In genomic region chr22:36773935-36774334, GRCh38 we compare ENCODE assay signal across 10 cellular contexts. TPM values are rescaled to one million over a fixed set of nuclear protein-coding genes. Genes with fewer than 3 reads are reported as not detected.
A peak's percentile ranks its signal among the peaks of the same experiment; 100 is the strongest.
DNase-seq lines count a peak whose midpoint lies in the region; ATAC-seq, FAIRE-seq and TF ChIP-seq lines count a peak whose summit lies in the region.
"Had no signal": no experiment of that assay in that cellular context is flagged by ENCODE, and none has a peak within 500 bp of the region (broad histone marks: within the 10 kb centered on the region; RNA-seq: fewer than 3 reads in every experiment).

No MANE protein-coding gene starts in this region.

- no peak overlapping the region for H3K4me3 ChIP-seq in lower lobe of right lung

- no TSS peak for BruUV-seq in Calu3 (replicated peaks; lab: Mats Ljungman, UMichigan)

- no peak for FAIRE-seq in GM19239 (lab: Jason Lieb, UNC)

- no peaks in the 10 kb centered on the region for H3K27me3 ChIP-seq in lower lobe of right lung (ENCODE audit: low read depth)

- no peaks in the 10 kb centered on the region for H3K36me3 ChIP-seq in lower lobe of right lung

- peak; percentile 17 for DNase-seq in DMS114 treated with DMSO at 0.1 percent for 48 hours (lab: John Stamatoyannopoulos, UW; ENCODE audit: unreplicated experiment)
- peak; percentile 39 for DNase-seq in amniotic epithelial cell (ENCODE audit: low read depth)
- DNase-seq in lower lobe of right lung = no peak
- no peak for DNase-seq in T-helper 9 cell
- no peak for DNase-seq in GM19239 (ENCODE audit: insufficient read length, low spot score)
- DNase-seq in Calu3 = no peak

- H3K27ac Mint-ChIP-seq in Calu3 (ENCODE audit: unreplicated experiment) = no peak overlapping the region
- H3K27ac Mint-ChIP-seq: activated T-helper 2 cell treated with anti-CD3 and anti-CD28 coated beads, Interferon-gamma antibody, Interleukin-2, Interleukin-4, amounts not matched to agents 10 μg/mL and 5 μg/mL and 100 μg/mL, durations not matched to agents 14 hours and 24 hours and 36 hours had no signal

- intact Hi-C loops in lower lobe of right lung (cut with DNase I) (no loop called here), Calu3 (cut with micrococcal nuclease; ENCODE audit: unreplicated experiment) (no loop called here)

- H3K9me3 Mint-ChIP-seq in Calu3 (ENCODE audit: low read depth, unreplicated experiment) = no peaks in the 10 kb centered on the region
- H3K9me3 Mint-ChIP-seq: activated T-helper 2 cell treated with anti-CD3 and anti-CD28 coated beads, Interferon-gamma antibody, Interleukin-2, Interleukin-4, amounts not matched to agents 10 μg/mL and 5 μg/mL and 100 μg/mL, durations not matched to agents 14 hours and 24 hours and 36 hours had no signal

- TF ChIP-seq CTCF in LNCAP (IDR thresholded peaks at IDR 0.05) = peak; percentile 52
- TF ChIP-seq CTCF in lower lobe of right lung (IDR thresholded peaks at IDR 0.05) = peak; percentile 26
- no peak for TF ChIP-seq CTCF in Calu3 (IDR thresholded peaks at IDR 0.05; ENCODE audit: unreplicated experiment)

- H3K27ac ChIP-seq in lower lobe of right lung = no peak overlapping the region

- peaks cover 13% of the 10 kb centered on the region for H3K4me1 ChIP-seq in lower lobe of right lung

- H3K4me3 Mint-ChIP-seq in Calu3 (ENCODE audit: low read depth, unreplicated experiment) = no peak overlapping the region

- CTCF ChIA-PET in Calu3 (lab: Charles Lee) = interaction anchor here (0.5 to 2.8 kb wide), 10 partner anchors 8 to 1025 kb away, joined by 3 to 12 read pairs (median 5); no protein-coding TSS in a partner anchor

- ATAC-seq in lower lobe of right lung (no peak), GM21529 (IDR thresholded peaks at IDR 0.05; ENCODE audit: unreplicated experiment) (no peak)

- H3K9me3 ChIP-seq in lower lobe of right lung = no peaks in the 10 kb centered on the region

- H3K4me1 Mint-ChIP-seq in Calu3 (ENCODE audit: low read depth, unreplicated experiment) = peaks cover 6% of the 10 kb centered on the region

- H3K27me3 Mint-ChIP-seq in Calu3 (ENCODE audit: unreplicated experiment) = peaks cover 15% of the 10 kb centered on the region

- H3K36me3 Mint-ChIP-seq in Calu3 (ENCODE audit: insufficient read depth, unreplicated experiment) = peaks cover 18% of the 10 kb centered on the region

RNA-seq across cellular contexts. Expression of gene IFT27, which starts 2.0 kb away (rescaled TPM):
- total RNA-seq in lower lobe of right lung (30.2 TPM), Calu3 (2022) (41.0 and 47.0 TPM in 2 replicates)

RNA-seq across cellular contexts. Expression of gene PVALB, which starts 42.9 kb away (rescaled TPM):
- 4.5 TPM for total RNA-seq in lower lobe of right lung
- total RNA-seq in Calu3 (2022) = not detected in 2 replicates
- total RNA-seq: activated T-helper 2 cell treated with anti-CD3 and anti-CD28 coated beads, Interferon-gamma antibody, Interleukin-2, Interleukin-4, amounts not matched to agents 10 μg/mL and 5 μg/mL and 100 μg/mL, durations not matched to agents 14 hours and 24 hours and 36 hours; omental fat pad had no signal

Comparison
In these comparisons a context has a peak if more than half of its experiments do, and no peak if none do; other contexts are left out.
1. DNase-seq: peak in DMS114 treated with DMSO at 0.1 percent for 48 hours (single experiment) and amniotic epithelial cell (single experiment); none in lower lobe of right lung (single experiment), T-helper 9 cell (single experiment), GM19239 (single experiment) and Calu3 (single experiment).